7 cellular contexts compared by ENCODE assay signal in genomic region chr19:6632747-6633455, GRCh38. TPM values are rescaled to one million over a fixed set of nuclear protein-coding genes. Genes with fewer than 3 reads are reported as not detected.
DNase-seq lines count a peak whose midpoint lies in the region; ATAC-seq, FAIRE-seq and TF ChIP-seq lines count a peak whose summit lies in the region.
"Not testable (repeated sequence)": the region's sequence is repeated elsewhere in the genome, so short reads cannot be mapped to it uniquely, and the experiment has no call there.

No MANE protein-coding gene starts in this region.

- H3K4me1 ChIP-seq in MM.1S (ENCODE audit: low read length): peaks cover 19% of the 10 kb centered on the region
- not testable (repeated sequence) for H3K4me1 ChIP-seq in kidney (ENCODE audit: control insufficient read depth in 1 of 2, insufficient read depth in 1 of 2, low read depth in 1 of 2, low read length in 2 of 2)

- H3K9me3 ChIP-seq in MM.1S (replicated peaks; ENCODE audit: insufficient read depth, low read length); kidney (ENCODE audit: control insufficient read depth in 1 of 2, low read length in 2 of 2): not testable (repeated sequence)

- not testable (repeated sequence) for H3K36me3 Mint-ChIP-seq in activated CD8-positive, alpha-beta memory T cell treated with anti-CD3 and anti-CD28 coated beads, Interleukin-2, amount 10 ng/mL, durations not matched to agents 7 days and 5 days

- DNase-seq in GF-D8 (lab: John Stamatoyannopoulos, UW): peak; percentile 22
- peak; percentile 80 for DNase-seq in MM.1S
- DNase-seq in RKO (ENCODE audit: low spot score): peak; percentile 79
- peak; percentile 71 for DNase-seq in activated CD8-positive, alpha-beta memory T cell treated with anti-CD3 and anti-CD28 coated beads, Interleukin-2, amount 10 ng/mL, durations not matched to agents 7 days and 5 days
- DNase-seq in dermis microvascular lymphatic vessel endothelial cell (ENCODE audit: low read depth in 2 of 2): peak; percentile 14 to 70
- peak; percentile 81 for DNase-seq in kidney
- DNase-seq in renal cortical epithelial cell (ENCODE audit: low read depth): peak; percentile 62

- H3K9ac ChIP-seq in MM.1S (ENCODE audit: low read length); kidney (ENCODE audit: low read length in 2 of 2): not testable (repeated sequence)

- H3F3A ChIP-seq in MM.1S (ENCODE audit: insufficient read depth, low read length): not testable (repeated sequence)

- H3K4me1 Mint-ChIP-seq in activated CD8-positive, alpha-beta memory T cell treated with anti-CD3 and anti-CD28 coated beads, Interleukin-2, amount 10 ng/mL, durations not matched to agents 7 days and 5 days: peaks cover 30% of the 10 kb centered on the region

- peak overlapping the region; percentile 63; the same call in 1 of the 2 replicates for H3K4me2 ChIP-seq in MM.1S (ENCODE audit: low read depth, low read length)

- H3K36me3 ChIP-seq in MM.1S (replicated peaks; ENCODE audit: insufficient read depth, low read length); kidney (ENCODE audit: control insufficient read depth in 1 of 2, insufficient read depth in 2 of 2, low read length in 2 of 2): not testable (repeated sequence)

- TF ChIP-seq CTCF in MM.1S (IDR thresholded peaks at IDR 0.05; ENCODE audit: low read length) (peak; percentile 65), kidney (IDR thresholded peaks at IDR 0.05; ENCODE audit: borderline replicate concordance, extremely low read depth, insufficient read depth) (peak; percentile 56)

- CTCF ChIA-PET in activated CD8-positive, alpha-beta memory T cell treated with anti-CD3 and anti-CD28 coated beads, Interleukin-2, amount 10 ng/mL, durations not matched to agents 7 days and 5 days (lab: Charles Lee): interaction anchor here (0.8 to 7.3 kb wide), 20 partner anchors 9 to 246 kb away, joined by 3 to 61 read pairs (median 5); partner anchors contain the start of genes DENND1C, GPR108, TNFSF14 and VAV1

- H3K27ac Mint-ChIP-seq in activated CD8-positive, alpha-beta memory T cell treated with anti-CD3 and anti-CD28 coated beads, Interleukin-2, amount 10 ng/mL, durations not matched to agents 7 days and 5 days: peak overlapping the region; percentile 9

- H3K9me3 Mint-ChIP-seq in activated CD8-positive, alpha-beta memory T cell treated with anti-CD3 and anti-CD28 coated beads, Interleukin-2, amount 10 ng/mL, durations not matched to agents 7 days and 5 days (ENCODE audit: low read depth): not testable (repeated sequence)

- H3K27ac ChIP-seq in MM.1S (ENCODE audit: low read length); kidney (ENCODE audit: low read depth in 2 of 2, low read length in 2 of 2): not testable (repeated sequence)

- not testable (repeated sequence) for H3K79me2 ChIP-seq in MM.1S (ENCODE audit: low read length)

- not testable (repeated sequence) for H3K27me3 Mint-ChIP-seq in activated CD8-positive, alpha-beta memory T cell treated with anti-CD3 and anti-CD28 coated beads, Interleukin-2, amount 10 ng/mL, durations not matched to agents 7 days and 5 days

- not testable (repeated sequence) for H4K20me1 ChIP-seq in MM.1S (ENCODE audit: insufficient read depth, low read length)

- intact Hi-C loops in kidney (cut with DNase I): not testable (repeated sequence)

- not testable (repeated sequence) for H3K4me3 ChIP-seq in MM.1S (ENCODE audit: low read length); kidney (ENCODE audit: low read length in 2 of 2)

- H2AFZ ChIP-seq in MM.1S (ENCODE audit: low read length): peak overlapping the region; percentile 64; the same call in 1 of the 2 replicates

- peaks cover 27% of the 10 kb centered on the region for H3K27me3 ChIP-seq in MM.1S (replicated peaks; ENCODE audit: insufficient read depth, low read length)

- not testable (repeated sequence) for FAIRE-seq in kidney (lab: Jason Lieb, UNC)

- ATAC-seq in activated CD8-positive, alpha-beta memory T cell treated with anti-CD3 and anti-CD28 coated beads, Interleukin-2, amount 10 ng/mL, durations not matched to agents 7 days and 5 days: peak; percentile 20

- H3K9me2 ChIP-seq in MM.1S (replicated peaks; ENCODE audit: insufficient read depth, low read length): not testable (repeated sequence)

- not testable (repeated sequence) for H3K4me3 Mint-ChIP-seq in activated CD8-positive, alpha-beta memory T cell treated with anti-CD3 and anti-CD28 coated beads, Interleukin-2, amount 10 ng/mL, durations not matched to agents 7 days and 5 days

RNA-seq across cellular contexts. Expression of gene TNFSF14, which starts 37.1 kb away (rescaled TPM):
- total RNA-seq in activated CD8-positive, alpha-beta memory T cell treated with anti-CD3 and anti-CD28 coated beads, Interleukin-2, amount 10 ng/mL, durations not matched to agents 7 days and 5 days: 10 to 100 TPM; 31.1 to 55.9 TPM
- total RNA-seq in dermis microvascular lymphatic vessel endothelial cell (not detected in 2 replicates), kidney (2.5 TPM), renal cortical epithelial cell (3.1 TPM in 1 of 2 replicates, not detected in the other)
- not detected for polyA plus RNA-seq in kidney (ENCODE audit: insufficient read depth, low read depth, low replicate concordance)

RNA-seq across cellular contexts. Expression of gene CD70, which starts 42.0 kb away (rescaled TPM):
- total RNA-seq in activated CD8-positive, alpha-beta memory T cell treated with anti-CD3 and anti-CD28 coated beads, Interleukin-2, amount 10 ng/mL, durations not matched to agents 7 days and 5 days: 100 to 1,000 TPM in 1 of 2 experiments, 10 to 100 TPM in 1; 74.3 to 184 TPM
- total RNA-seq in dermis microvascular lymphatic vessel endothelial cell (not detected in 2 replicates), kidney (0.76 TPM), renal cortical epithelial cell (26.0 and 112 TPM in 2 replicates)
- not detected for polyA plus RNA-seq in kidney (ENCODE audit: insufficient read depth, low read depth, low replicate concordance)

Comparison
In these comparisons a context has a peak if more than half of its experiments do, and no peak if none do; other contexts are left out.
1. DNase-seq: peak in every context shown above with its lines; median percentile 81 in kidney; 80 in MM.1S; 79 in RKO; 71 in activated CD8-positive, alpha-beta memory T cell treated with anti-CD3 and anti-CD28 coated beads, Interleukin-2, amount 10 ng/mL, durations not matched to agents 7 days and 5 days; 62 in renal cortical epithelial cell; 42 in dermis microvascular lymphatic vessel endothelial cell; 22 in GF-D8.
2. RNA of gene CD70, which starts 42.0 kb away (total RNA-seq): 74.3 to 184 TPM in activated CD8-positive, alpha-beta memory T cell treated with anti-CD3 and anti-CD28 coated beads, Interleukin-2, amount 10 ng/mL, durations not matched to agents 7 days and 5 days and 26.0 to 112 TPM in renal cortical epithelial cell; 0.76 TPM in kidney (single experiment) and not detected in dermis microvascular lymphatic vessel endothelial cell; every median in the first group is over 10 times any median in the second.